ENCODE assay signal across 8 cellular contexts in the genomic region with DNA sequence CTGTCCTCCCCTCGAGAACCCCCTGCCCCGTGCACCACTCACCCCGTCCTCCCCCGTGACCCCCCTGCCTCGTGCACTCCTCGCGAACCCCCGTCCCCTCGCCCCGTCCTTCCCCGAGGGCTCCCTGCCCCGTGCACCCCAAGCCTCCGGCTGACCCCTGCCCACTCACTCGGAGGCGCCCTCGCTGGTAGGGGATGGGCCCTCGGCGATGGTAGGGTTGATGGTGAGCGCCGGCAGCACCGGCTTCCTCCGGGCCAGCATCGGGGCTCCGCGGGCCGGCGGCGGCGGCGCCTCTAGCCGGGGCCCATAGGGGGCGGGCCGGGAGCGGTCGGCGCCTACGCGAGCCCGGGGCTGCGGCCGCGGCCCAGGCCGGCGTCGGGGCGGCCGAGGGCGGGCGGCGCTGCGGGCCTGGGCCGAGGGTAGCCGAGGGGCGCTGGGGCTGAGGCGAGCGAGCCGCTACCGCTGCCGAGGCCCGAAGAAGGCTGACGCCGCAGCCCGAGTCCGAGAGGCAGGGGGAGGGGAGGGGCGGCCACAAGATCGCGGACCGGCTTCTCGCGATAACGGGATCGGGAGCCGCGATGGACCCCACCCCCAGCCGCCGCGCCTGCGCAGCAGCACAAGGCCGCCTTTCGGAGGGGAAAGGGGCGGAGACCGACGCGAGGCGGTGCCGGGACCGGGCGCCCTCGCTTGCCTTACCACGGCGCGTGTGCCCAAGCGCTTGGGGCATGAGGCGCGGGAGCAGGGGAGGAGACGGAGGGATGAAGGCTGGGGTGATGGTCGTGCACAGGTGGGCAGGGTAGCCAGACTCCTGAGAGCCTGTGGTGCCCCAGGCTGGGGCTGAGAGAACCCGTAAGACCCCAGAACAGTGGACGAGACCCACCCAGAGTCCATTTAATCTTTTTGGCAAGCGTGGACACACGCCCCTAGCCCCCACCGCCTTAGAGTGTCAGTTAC. TPM values are rescaled to one million over a fixed set of nuclear protein-coding genes. Genes with fewer than 3 reads are reported as not detected.
DNase-seq lines count a peak whose midpoint lies in the region; ATAC-seq, FAIRE-seq and TF ChIP-seq lines count a peak whose summit lies in the region.

A gene (minus strand): TSS at position 508 of the 954 bp plus-strand sequence. CDS start 247 bp downstream, at position 261.

- intact Hi-C loops in T-helper 2 cell treated with Interferon-gamma antibody and Interleukin-4, amounts not matched to agents 100 ng/mL and 5 ng/mL, for 36 hours (cut with micrococcal nuclease) = loop anchor here (5.0 kb wide), 1 partner anchor 37 kb away; no protein-coding TSS in a partner anchor

- peaks cover 0 to 33% of the 10 kb centered on the region in 2 donors for H3K4me1 ChIP-seq in right atrium auricular region

- peak; percentile 8; the same call in 1 of the 3 replicates for TF ChIP-seq CTCF in GM12872 (IDR thresholded peaks at IDR 0.05; ENCODE audit: insufficient read depth, low read depth, low read length)
- peak in 1 of 2 donors; percentile 17 for TF ChIP-seq CTCF in right atrium auricular region (IDR thresholded peaks at IDR 0.05)

- H3K27ac ChIP-seq in right atrium auricular region = peak within 1 kb of the TSS; percentile 66 to 72

- no peaks in the 10 kb centered on the region for H3K27me3 ChIP-seq in right atrium auricular region

- no peak for FAIRE-seq in urothelium cell line (lab: Jason Lieb, UNC)

- H3K9me3 ChIP-seq in right atrium auricular region = no peaks in the 10 kb centered on the region

- peak within 1 kb of the TSS; percentile 89 to 90 for H3K4me3 ChIP-seq in right atrium auricular region

- ATAC-seq in HG02798 (IDR thresholded peaks at IDR 0.05; ENCODE audit: poor library complexity, unreplicated experiment) = peak; percentile 91

- DNase-seq in NCI-H187 (lab: John Stamatoyannopoulos, UW) = peak; percentile 82 to 91
- DNase-seq in anterior cingulate cortex (lab: John Stamatoyannopoulos, UW) = peak; percentile 62 to 96 (median 90)
- DNase-seq in right atrium auricular region (ENCODE audit: low spot score) = peak; percentile 89
- peak; percentile 53 for DNase-seq in pulmonary artery endothelial cell (ENCODE audit: low read depth, low spot score)
- peak; percentile 94 for DNase-seq in urothelium cell line (ENCODE audit: low spot score)

- H3K36me3 ChIP-seq in right atrium auricular region = no peaks in the 10 kb centered on the region

RNA-seq across cellular contexts. Expression of the gene that starts here (rescaled TPM):
- 135 and 138 TPM in 2 replicates for total RNA-seq in T-helper 2 cell treated with Interferon-gamma antibody and Interleukin-4, amounts not matched to agents 100 ng/mL and 5 ng/mL, for 36 hours
- total RNA-seq in right atrium auricular region = 10 to 100 TPM; 82.2 to 97.4 TPM
- total RNA-seq in pulmonary artery endothelial cell = 191 and 203 TPM in 2 replicates

Comparison
In these comparisons a context has a peak if more than half of its experiments do, and no peak if none do; other contexts are left out.
1. Peak in every context shown above with its lines: DNase-seq, ATAC-seq, H3K4me3 ChIP-seq and H3K27ac ChIP-seq.